Comparison of ENCODE assay signal across 8 cellular contexts in genomic region chr11:118620529-118621070, GRCh38. TPM values are rescaled to one million over a fixed set of nuclear protein-coding genes. Genes with fewer than 3 reads are reported as not detected.
DNase-seq lines count a peak whose midpoint lies in the region; ATAC-seq and TF ChIP-seq lines count a peak whose summit lies in the region.

No MANE protein-coding gene starts in this region.

- H3K9me3 Mint-ChIP-seq in activated CD4-positive, alpha-beta memory T cell treated with anti-CD3 and anti-CD28 coated beads for 36 hours = no peaks in the 10 kb centered on the region
- no peaks in the 10 kb centered on the region for H3K9me3 Mint-ChIP-seq in activated CD4-positive, alpha-beta memory T cell treated with anti-CD3 and anti-CD28 coated beads, Interleukin-2, amount 10 ng/mL, durations not matched to agents 7 days and 5 days
- H3K9me3 Mint-ChIP-seq in brain = peaks cover 0 to 3% (median 0%) of the 10 kb centered on the region in 5 experiments

- 33 to 44% methylated on average over 7 of the region's 7 CpGs for WGBS in tibial nerve, 2 donors

- peak overlapping the region; percentile 40 for H3K4me3 Mint-ChIP-seq in activated CD4-positive, alpha-beta memory T cell treated with anti-CD3 and anti-CD28 coated beads for 36 hours
- no peak overlapping the region for H3K4me3 Mint-ChIP-seq in activated CD4-positive, alpha-beta memory T cell treated with anti-CD3 and anti-CD28 coated beads, Interleukin-2, amount 10 ng/mL, durations not matched to agents 7 days and 5 days
- peak overlapping the region; percentile 88 to 94 (median 92) for H3K4me3 Mint-ChIP-seq in brain

- H3K27ac Mint-ChIP-seq in activated CD4-positive, alpha-beta memory T cell treated with anti-CD3 and anti-CD28 coated beads for 36 hours = no peak overlapping the region
- no peak overlapping the region for H3K27ac Mint-ChIP-seq in activated CD4-positive, alpha-beta memory T cell treated with anti-CD3 and anti-CD28 coated beads, Interleukin-2, amount 10 ng/mL, durations not matched to agents 7 days and 5 days
- H3K27ac Mint-ChIP-seq in brain = peak overlapping the region; percentile 95 to 99 (median 98)

- CTCF ChIA-PET in activated CD4-positive, alpha-beta memory T cell treated with anti-CD3 and anti-CD28 coated beads for 36 hours (lab: Charles Lee) = interaction anchor here (0.9 to 1.2 kb wide), 2 partner anchors 9 to 39 kb away, joined by 3 read pairs; no protein-coding TSS in a partner anchor
- CTCF ChIA-PET in activated CD4-positive, alpha-beta memory T cell treated with anti-CD3 and anti-CD28 coated beads, Interleukin-2, amount 10 ng/mL, durations not matched to agents 7 days and 5 days (lab: Charles Lee) = interaction anchor here (0.7 kb wide), 1 partner anchor 9 kb away, joined by 3 read pairs; no protein-coding TSS in a partner anchor

- DNase-seq in activated CD4-positive, alpha-beta memory T cell treated with anti-CD3 and anti-CD28 coated beads for 36 hours = no peak
- DNase-seq in activated CD4-positive, alpha-beta memory T cell treated with anti-CD3 and anti-CD28 coated beads, Interleukin-2, amount 10 ng/mL, durations not matched to agents 7 days and 5 days = no peak
- DNase-seq in left lung (no peak), tibial nerve (ENCODE audit: low spot score in 2 of 2) (no peak), NCI-H2081 treated with DMSO at 0.1 percent for 48 hours (lab: John Stamatoyannopoulos, UW) (no peak), NCI-H1930 (lab: John Stamatoyannopoulos, UW) (no peak)

- H3K4me3 ChIP-seq in left lung (peak overlapping the region; percentile 51), tibial nerve (peak overlapping the region; percentile 36 to 53 (median 42))

- intact Hi-C loops in activated CD4-positive, alpha-beta memory T cell treated with anti-CD3 and anti-CD28 coated beads for 36 hours (cut with micrococcal nuclease) = no loop called here
- intact Hi-C loops in left lung (cut with DNase I) = no loop called here

- H3K36me3 ChIP-seq in left lung (peaks cover 0 to 23% of the 10 kb centered on the region in 2 donors), tibial nerve (peaks cover 5 to 36% (median 5%) of the 10 kb centered on the region in 3 donors)

- ATAC-seq in left lung = peak; percentile 0
- ATAC-seq in GM18861 (IDR thresholded peaks at IDR 0.05; ENCODE audit: unreplicated experiment) = no peak

- H3K9me3 ChIP-seq in left lung = no peaks in the 10 kb centered on the region
- no peaks in the 10 kb centered on the region for H3K9me3 ChIP-seq in tibial nerve

- H3K27ac ChIP-seq in left lung = peak overlapping the region; percentile 62 to 81
- H3K27ac ChIP-seq in tibial nerve = peak overlapping the region; percentile 61 to 99 (median 86)

- H3K27me3 ChIP-seq in left lung (peaks cover 0 to 11% of the 10 kb centered on the region in 2 donors), tibial nerve (no peaks in the 10 kb centered on the region)

- H3K4me1 Mint-ChIP-seq in activated CD4-positive, alpha-beta memory T cell treated with anti-CD3 and anti-CD28 coated beads for 36 hours (ENCODE audit: low read depth) = peaks cover 8% of the 10 kb centered on the region
- peaks cover 10% of the 10 kb centered on the region for H3K4me1 Mint-ChIP-seq in activated CD4-positive, alpha-beta memory T cell treated with anti-CD3 and anti-CD28 coated beads, Interleukin-2, amount 10 ng/mL, durations not matched to agents 7 days and 5 days
- H3K4me1 Mint-ChIP-seq in brain = peaks cover 93% of the 10 kb centered on the region

- no peak for TF ChIP-seq POLR2A in tibial nerve (IDR thresholded peaks at IDR 0.05)

- H3K36me3 Mint-ChIP-seq in activated CD4-positive, alpha-beta memory T cell treated with anti-CD3 and anti-CD28 coated beads for 36 hours = no peaks in the 10 kb centered on the region
- no peaks in the 10 kb centered on the region for H3K36me3 Mint-ChIP-seq in activated CD4-positive, alpha-beta memory T cell treated with anti-CD3 and anti-CD28 coated beads, Interleukin-2, amount 10 ng/mL, durations not matched to agents 7 days and 5 days (ENCODE audit: low read depth)
- H3K36me3 Mint-ChIP-seq in brain = peaks cover 9% of the 10 kb centered on the region

- no peak for TF ChIP-seq CTCF in brain (conservative IDR thresholded peaks at IDR 0.05)
- TF ChIP-seq CTCF in left lung (IDR thresholded peaks at IDR 0.05) = no peak
- no peak for TF ChIP-seq CTCF in tibial nerve (IDR thresholded peaks at IDR 0.05)

- POLR2A ChIA-PET in activated CD4-positive, alpha-beta memory T cell treated with anti-CD3 and anti-CD28 coated beads for 36 hours (lab: Charles Lee) = no interaction called here
- POLR2A ChIA-PET in activated CD4-positive, alpha-beta memory T cell treated with anti-CD3 and anti-CD28 coated beads, Interleukin-2, amount 10 ng/mL, durations not matched to agents 7 days and 5 days (lab: Charles Lee) = no interaction called here

- H3K27me3 Mint-ChIP-seq in activated CD4-positive, alpha-beta memory T cell treated with anti-CD3 and anti-CD28 coated beads for 36 hours = peaks cover 16% of the 10 kb centered on the region
- peaks cover 19% of the 10 kb centered on the region for H3K27me3 Mint-ChIP-seq in activated CD4-positive, alpha-beta memory T cell treated with anti-CD3 and anti-CD28 coated beads, Interleukin-2, amount 10 ng/mL, durations not matched to agents 7 days and 5 days
- H3K27me3 Mint-ChIP-seq in brain = peaks cover 3% of the 10 kb centered on the region

- H3K4me1 ChIP-seq in left lung (peaks cover 56 to 79% of the 10 kb centered on the region in 2 donors), tibial nerve (peaks cover 5 to 89% (median 70%) of the 10 kb centered on the region in 4 donors)

- TF ChIP-seq EP300 in tibial nerve (IDR thresholded peaks at IDR 0.05) = no peak

RNA-seq across cellular contexts. Expression of gene PHLDB1, which starts 13.2 kb away (rescaled TPM):
- total RNA-seq in activated CD4-positive, alpha-beta memory T cell treated with anti-CD3 and anti-CD28 coated beads for 36 hours = 1 to 10 TPM; 2.0 to 2.4 TPM
- under 1 TPM; 0.53 to 0.63 TPM for total RNA-seq in activated CD4-positive, alpha-beta memory T cell treated with anti-CD3 and anti-CD28 coated beads, Interleukin-2, amount 10 ng/mL, durations not matched to agents 7 days and 5 days
- 85.1 TPM for polyA plus RNA-seq in brain (ENCODE audit: insufficient read depth, low read depth, low replicate concordance)
- 100 to 1,000 TPM in 1 of 2 donors, 10 to 100 TPM in 1; 76.5 to 120 TPM for total RNA-seq in left lung
- total RNA-seq in tibial nerve = 100 to 1,000 TPM; 299 to 365 (median 323) TPM

RNA-seq across cellular contexts. Expression of gene ARCN1, which starts 48.4 kb away (rescaled TPM):
- 100 to 1,000 TPM; 180 to 182 TPM for total RNA-seq in activated CD4-positive, alpha-beta memory T cell treated with anti-CD3 and anti-CD28 coated beads for 36 hours
- 100 to 1,000 TPM; 138 to 141 TPM for total RNA-seq in activated CD4-positive, alpha-beta memory T cell treated with anti-CD3 and anti-CD28 coated beads, Interleukin-2, amount 10 ng/mL, durations not matched to agents 7 days and 5 days
- 113 TPM for polyA plus RNA-seq in brain (ENCODE audit: insufficient read depth, low read depth, low replicate concordance)
- total RNA-seq in left lung (100 to 1,000 TPM; 141 to 163 TPM), tibial nerve (10 to 100 TPM; 74.3 to 94.8 (median 88.5) TPM)

RNA-seq across cellular contexts. Expression of gene IFT46, which starts 54.9 kb away (rescaled TPM):
- total RNA-seq in activated CD4-positive, alpha-beta memory T cell treated with anti-CD3 and anti-CD28 coated beads for 36 hours = 10 to 100 TPM; 16.0 to 17.1 TPM
- 1 to 10 TPM; 9.6 to 10.0 TPM for total RNA-seq in activated CD4-positive, alpha-beta memory T cell treated with anti-CD3 and anti-CD28 coated beads, Interleukin-2, amount 10 ng/mL, durations not matched to agents 7 days and 5 days
- 34.3 TPM for polyA plus RNA-seq in brain (ENCODE audit: insufficient read depth, low read depth, low replicate concordance)
- total RNA-seq in left lung = 10 to 100 TPM; 15.6 to 19.1 TPM
- 10 to 100 TPM; 30.3 to 44.4 (median 35.4) TPM for total RNA-seq in tibial nerve

RNA-seq across cellular contexts. Expression of gene TREH, which starts 58.9 kb away (rescaled TPM):
- total RNA-seq in activated CD4-positive, alpha-beta memory T cell treated with anti-CD3 and anti-CD28 coated beads for 36 hours = not detected
- not detected for total RNA-seq in activated CD4-positive, alpha-beta memory T cell treated with anti-CD3 and anti-CD28 coated beads, Interleukin-2, amount 10 ng/mL, durations not matched to agents 7 days and 5 days
- not detected for polyA plus RNA-seq in brain (ENCODE audit: insufficient read depth, low read depth, low replicate concordance)
- total RNA-seq in left lung (not detected), tibial nerve (not detected)

Comparison
In these comparisons a context has a peak if more than half of its experiments do, and no peak if none do; other contexts are left out.
1. H3K27ac Mint-ChIP-seq: peak in brain (5 of 5); none in activated CD4-positive, alpha-beta memory T cell treated with anti-CD3 and anti-CD28 coated beads for 36 hours (single experiment) and activated CD4-positive, alpha-beta memory T cell treated with anti-CD3 and anti-CD28 coated beads, Interleukin-2, amount 10 ng/mL, durations not matched to agents 7 days and 5 days (single experiment).
2. RNA of gene PHLDB1, which starts 13.2 kb away (total RNA-seq): 299 to 365 TPM in tibial nerve and 76.5 to 120 TPM in left lung; 2.0 to 2.4 TPM in activated CD4-positive, alpha-beta memory T cell treated with anti-CD3 and anti-CD28 coated beads for 36 hours and 0.53 to 0.63 TPM in activated CD4-positive, alpha-beta memory T cell treated with anti-CD3 and anti-CD28 coated beads, Interleukin-2, amount 10 ng/mL, durations not matched to agents 7 days and 5 days; every median in the first group is over 10 times any median in the second.